In genomic region chr12:1591029-1591428, GRCh38 we compare ENCODE assay signal across 8 cellular contexts. TPM values are rescaled to one million over a fixed set of nuclear protein-coding genes. Genes with fewer than 3 reads are reported as not detected.
DNase-seq lines count a peak whose midpoint lies in the region; ATAC-seq and TF ChIP-seq lines count a peak whose summit lies in the region.

No MANE protein-coding gene starts in this region.

- H3K9ac ChIP-seq in fibroblast of lung (ENCODE audit: insufficient read depth, low read length) (no peak overlapping the region), skeletal muscle tissue (ENCODE audit: low read depth in 1 of 3, low read length in 3 of 3) (peak overlapping the region in 2 of 3 donors; percentile 40 to 55)

- H3K9me3 ChIP-seq in fibroblast of lung (ENCODE audit: control insufficient read depth, insufficient read depth, low read depth, low read length) (no peaks in the 10 kb centered on the region), skeletal muscle tissue (ENCODE audit: control insufficient read depth in 3 of 3, low read length in 3 of 3) (no peaks in the 10 kb centered on the region), upper lobe of left lung (no peaks in the 10 kb centered on the region)

- peaks cover 21% of the 10 kb centered on the region for H3K4me1 ChIP-seq in fibroblast of lung (ENCODE audit: control insufficient read depth, extremely low read depth, insufficient read depth, low read length)
- H3K4me1 ChIP-seq in skeletal muscle tissue (ENCODE audit: control insufficient read depth in 3 of 3, insufficient read depth in 3 of 3, low read length in 3 of 3) = peaks cover 35 to 41% (median 37%) of the 10 kb centered on the region in 3 donors
- peaks cover 46 to 62% (median 54%) of the 10 kb centered on the region in 4 donors for H3K4me1 ChIP-seq in upper lobe of left lung

- no peaks in the 10 kb centered on the region for H3K27me3 ChIP-seq in fibroblast of lung (ENCODE audit: control insufficient read depth, insufficient read depth, low read length)
- H3K27me3 ChIP-seq in skeletal muscle tissue (ENCODE audit: control insufficient read depth in 3 of 3, insufficient read depth in 3 of 3, low read length in 3 of 3) = no peaks in the 10 kb centered on the region
- no peaks in the 10 kb centered on the region for H3K27me3 ChIP-seq in upper lobe of left lung

- H3K79me2 ChIP-seq in fibroblast of lung (ENCODE audit: control insufficient read depth, insufficient read depth, low read length) = peaks cover 78% of the 10 kb centered on the region

- peak overlapping the region; percentile 98 for H3K4me2 ChIP-seq in fibroblast of lung (ENCODE audit: extremely low read depth, insufficient read depth, low read length)

- H3K36me3 ChIP-seq in fibroblast of lung (ENCODE audit: control insufficient read depth, insufficient read depth, low read length) (peaks cover 2% of the 10 kb centered on the region), skeletal muscle tissue (ENCODE audit: control insufficient read depth in 3 of 3, insufficient read depth in 3 of 3, low read length in 3 of 3) (no peaks in the 10 kb centered on the region), upper lobe of left lung (peaks cover 0 to 5% (median 0%) of the 10 kb centered on the region in 4 donors)

- H2AFZ ChIP-seq in fibroblast of lung (ENCODE audit: low read length) = no peak overlapping the region

- H3K4me3 ChIP-seq in fibroblast of lung (replicated peaks in 1 of 4; ENCODE audit: control extremely low read depth in 1 of 4, insufficient read depth in 1 of 4, low read depth in 3 of 4, low read length in 4 of 4) (peak overlapping the region; percentile 16 to 76 (median 57)), skeletal muscle tissue (ENCODE audit: low read length in 3 of 3) (peak overlapping the region in 2 of 3 donors; percentile 28 to 38), upper lobe of left lung (peak overlapping the region in 2 of 4 donors; percentile 80 to 91)

- H3K27ac ChIP-seq in fibroblast of lung (ENCODE audit: insufficient read depth, low read length) (no peak overlapping the region), skeletal muscle tissue (ENCODE audit: low read depth, low read length) (peak overlapping the region; percentile 11), upper lobe of left lung (peak overlapping the region in 2 of 4 donors; percentile 68 to 78)

- peaks cover 2% of the 10 kb centered on the region for H4K20me1 ChIP-seq in fibroblast of lung (ENCODE audit: control insufficient read depth, extremely low read depth, insufficient read depth, low read length)

- DNase-seq in activated T-cell treated with anti-CD3 and anti-CD28 coated beads for 4 hours (peak; percentile 17), fibroblast of lung (ENCODE audit: low read depth in 2 of 2) (peak in 1 of 2 donors; percentile 45), upper lobe of left lung (no peak), HT-29 (ENCODE audit: low spot score) (no peak)
- DNase-seq in activated T-cell treated with anti-CD3 and anti-CD28 coated beads, Interleukin-2, amount 50 U/mL, for 48 hours = no peak
- peak; percentile 33 to 48 for DNase-seq in activated CD4-positive, alpha-beta T cell treated with anti-CD3 and anti-CD28 coated beads for 4 hours

- no peak for TF ChIP-seq EP300 in upper lobe of left lung (IDR thresholded peaks at IDR 0.05)

- no peak for ATAC-seq in upper lobe of left lung (ENCODE audit: low FRiP score in 2 of 2)
- ATAC-seq in HG02970 (IDR thresholded peaks at IDR 0.05; ENCODE audit: low FRiP score, unreplicated experiment) = no peak

- no peak for TF ChIP-seq POLR2A in upper lobe of left lung (IDR thresholded peaks at IDR 0.05)

- WGBS in upper lobe of left lung, 2 donors = 17 to 21% methylated on average over 4 of the region's 4 CpGs

- TF ChIP-seq CTCF in fibroblast of lung (conservative IDR thresholded peaks at IDR 0.05 in 1 of 2, IDR thresholded peaks at IDR 0.05 in 1 of 2; ENCODE audit: low read depth in 1 of 2, low read length in 2 of 2) (no peak), upper lobe of left lung (IDR thresholded peaks at IDR 0.05) (no peak)

RNA-seq across cellular contexts. Expression of gene FBXL14, which starts 3.4 kb away (rescaled TPM):
- total RNA-seq in fibroblast of lung = 6.4 TPM in 2 replicates
- polyA plus RNA-seq in fibroblast of lung = 2.6 and 3.7 TPM in 2 replicates
- polyA plus RNA-seq in fibroblast of lung (2012) = 3.0 and 4.7 TPM in 2 replicates
- 5.9 and 6.7 TPM in 2 replicates for polyA minus RNA-seq in fibroblast of lung (ENCODE audit: low replicate concordance)
- 5.2 TPM for total RNA-seq in skeletal muscle tissue
- 10 to 100 TPM in 4 of 6 donors, 1 to 10 TPM in 2; 8.5 to 22.0 (median 14.4) TPM for total RNA-seq in upper lobe of left lung
- total RNA-seq in HT-29 (2014; rRNA removed; shearing (Covaris generic)) = 43.5 and 45.5 TPM in 2 replicates

RNA-seq across cellular contexts. Expression of gene WNT5B, which starts 38.0 kb away (rescaled TPM):
- total RNA-seq in fibroblast of lung (40.3 and 105 TPM in 2 replicates), skeletal muscle tissue (30.3 TPM), upper lobe of left lung (1 to 10 TPM in 5 of 6 donors, not detected in 1; 5.8 to 9.7 (median 7.0) TPM)
- 46.9 and 86.1 TPM in 2 replicates for polyA plus RNA-seq in fibroblast of lung
- polyA plus RNA-seq in fibroblast of lung (2012) = 61.7 and 116 TPM in 2 replicates
- 62.7 and 175 TPM in 2 replicates for polyA minus RNA-seq in fibroblast of lung (ENCODE audit: low replicate concordance)
- 0.08 TPM in 1 of 2 replicates, not detected in the other for total RNA-seq in HT-29 (2014; rRNA removed; shearing (Covaris generic))

Comparison
In these comparisons a context has a peak if more than half of its experiments do, and no peak if none do; other contexts are left out.
1. DNase-seq: peak in activated T-cell treated with anti-CD3 and anti-CD28 coated beads for 4 hours (single experiment) and activated CD4-positive, alpha-beta T cell treated with anti-CD3 and anti-CD28 coated beads for 4 hours (2 of 2); none in activated T-cell treated with anti-CD3 and anti-CD28 coated beads, Interleukin-2, amount 50 U/mL, for 48 hours (0 of 2), upper lobe of left lung (0 of 2) and HT-29 (single experiment).